ENCODE assay signal across 11 cellular contexts in genomic region chr19:46132508-46133100, GRCh38. TPM values are rescaled to one million over a fixed set of nuclear protein-coding genes. Genes with fewer than 3 reads are reported as not detected.
DNase-seq lines count a peak whose midpoint lies in the region; ATAC-seq and TF ChIP-seq lines count a peak whose summit lies in the region.
"Had no signal": no experiment of that assay in that cellular context is flagged by ENCODE, and none has a peak within 500 bp of the region (broad histone marks: within the 10 kb centered on the region; RNA-seq: fewer than 3 reads in every experiment).

No MANE protein-coding gene starts in this region.

- intact Hi-C loops in breast epithelium (cut with DNase I; ENCODE audit: low total_unique reads) (no loop called here), left lung (cut with DNase I) (no loop called here), spleen (cut with DNase I; ENCODE audit: low total_unique reads) (no loop called here)

- H3K27me3 ChIP-seq in breast epithelium (no peaks in the 10 kb centered on the region), left lung (peaks cover 0 to 4% of the 10 kb centered on the region in 2 donors), spleen (replicated peaks in 1 of 7) (peaks cover 0 to 8% (median 0%) of the 10 kb centered on the region in 7 donors)
- H3K27me3 ChIP-seq in CD8-positive, alpha-beta memory T cell (ENCODE audit: insufficient read depth, low read length, poor library complexity, severe bottlenecking): no peaks in the 10 kb centered on the region

- WGBS in spleen, 5 donors: 54 to 81% (median 75%) methylated on average over 4 of the region's 4 CpGs

- DNase-seq in HT-29 (ENCODE audit: low spot score) (peak; percentile 18), breast epithelium (ENCODE audit: low spot score in 2 of 2) (no peak), left lung (no peak), spleen (no peak), G401 (ENCODE audit: low spot score) (no peak)
- DNase-seq in natural killer cell treated with Interleukin-12 subunit alpha and Interleukin-12 subunit beta and Interleukin-15 and Interleukin-18, amount 100 ng/mL, for 72 hours (ENCODE audit: low spot score): no peak
- no peak for DNase-seq in CD8-positive, alpha-beta memory T cell
- DNase-seq: activated T-cell treated with anti-CD3 and anti-CD28 coated beads, Interleukin-2, amount 50 U/mL, for 1 hour; stimulated activated CD4-positive, alpha-beta T cell treated with anti-CD3 and anti-CD28 coated beads, Interleukin-15, amount 100 ng/mL, for 24 hours had no signal

- H3K4me3 Mint-ChIP-seq in natural killer cell treated with Interleukin-12 subunit alpha and Interleukin-12 subunit beta and Interleukin-15 and Interleukin-18, amount 100 ng/mL, for 72 hours: no peak overlapping the region
- H3K4me3 Mint-ChIP-seq in CD8-positive, alpha-beta memory T cell: no peak overlapping the region
- H3K4me3 Mint-ChIP-seq: stimulated activated naive CD8-positive, alpha-beta T cell treated with anti-CD3 and anti-CD28 coated beads, Interleukin-15, Interleukin-2, amounts not matched to agents 100 ng/mL and 50 ng/mL, for 24 hours had no signal

- peak overlapping the region; percentile 89 to 92 for H3K27ac ChIP-seq in breast epithelium
- peak overlapping the region; percentile 61 to 65 for H3K27ac ChIP-seq in left lung
- peak overlapping the region in 7 of 8 donors; percentile 29 to 80 (median 70) for H3K27ac ChIP-seq in spleen
- H3K27ac ChIP-seq in CD8-positive, alpha-beta memory T cell (ENCODE audit: low read depth, low read length): no peak overlapping the region

- no peaks in the 10 kb centered on the region for H3K9me3 ChIP-seq in breast epithelium
- no peaks in the 10 kb centered on the region for H3K9me3 ChIP-seq in left lung
- H3K9me3 ChIP-seq in spleen: no peaks in the 10 kb centered on the region
- no peaks in the 10 kb centered on the region for H3K9me3 ChIP-seq in CD8-positive, alpha-beta memory T cell (ENCODE audit: low read length)

- in situ Hi-C loops in G401 (cut with HindIII; ENCODE audit: low sequenced_read_pairs): no loop called here

- TF ChIP-seq POLR2A in breast epithelium (IDR thresholded peaks at IDR 0.05): no peak
- TF ChIP-seq POLR2A in spleen (IDR thresholded peaks at IDR 0.05): no peak

- H3K4me3 ChIP-seq in breast epithelium (peak overlapping the region in 1 of 3 donors; percentile 16), left lung (no peak overlapping the region), spleen (no peak overlapping the region)
- no peak overlapping the region for H3K4me3 ChIP-seq in CD8-positive, alpha-beta memory T cell (ENCODE audit: low read length)

- CTCF ChIA-PET in CD8-positive, alpha-beta memory T cell (lab: Charles Lee): no interaction called here

- H3K36me3 Mint-ChIP-seq in natural killer cell treated with Interleukin-12 subunit alpha and Interleukin-12 subunit beta and Interleukin-15 and Interleukin-18, amount 100 ng/mL, for 72 hours: no peaks in the 10 kb centered on the region
- H3K36me3 Mint-ChIP-seq in CD8-positive, alpha-beta memory T cell: no peaks in the 10 kb centered on the region

- no peaks in the 10 kb centered on the region for H3K9me3 Mint-ChIP-seq in natural killer cell treated with Interleukin-12 subunit alpha and Interleukin-12 subunit beta and Interleukin-15 and Interleukin-18, amount 100 ng/mL, for 72 hours
- H3K9me3 Mint-ChIP-seq in CD8-positive, alpha-beta memory T cell: no peaks in the 10 kb centered on the region
- H3K9me3 Mint-ChIP-seq: stimulated activated naive CD8-positive, alpha-beta T cell treated with anti-CD3 and anti-CD28 coated beads, Interleukin-15, Interleukin-2, amounts not matched to agents 100 ng/mL and 50 ng/mL, for 24 hours had no signal

- H3K27ac Mint-ChIP-seq in natural killer cell treated with Interleukin-12 subunit alpha and Interleukin-12 subunit beta and Interleukin-15 and Interleukin-18, amount 100 ng/mL, for 72 hours: no peak overlapping the region
- H3K27ac Mint-ChIP-seq in CD8-positive, alpha-beta memory T cell: no peak overlapping the region
- H3K27ac Mint-ChIP-seq: stimulated activated naive CD8-positive, alpha-beta T cell treated with anti-CD3 and anti-CD28 coated beads, Interleukin-15, Interleukin-2, amounts not matched to agents 100 ng/mL and 50 ng/mL, for 24 hours had no signal

- ATAC-seq in left lung (no peak), HG03342 (IDR thresholded peaks at IDR 0.05; ENCODE audit: unreplicated experiment) (no peak)
- no peak for ATAC-seq in natural killer cell treated with Interleukin-12 subunit alpha and Interleukin-12 subunit beta and Interleukin-15 and Interleukin-18, amount 100 ng/mL, for 72 hours

- peaks cover 44 to 78% of the 10 kb centered on the region in 2 donors for H3K27me3 Mint-ChIP-seq in natural killer cell treated with Interleukin-12 subunit alpha and Interleukin-12 subunit beta and Interleukin-15 and Interleukin-18, amount 100 ng/mL, for 72 hours
- H3K27me3 Mint-ChIP-seq in CD8-positive, alpha-beta memory T cell: peaks cover 18 to 83% of the 10 kb centered on the region in 2 donors

- POLR2A ChIA-PET in CD8-positive, alpha-beta memory T cell (lab: Charles Lee): interaction anchor here (0.6 kb wide), 1 partner anchor 777 kb away, joined by 3 read pairs; no protein-coding TSS in a partner anchor

- H3K36me3 ChIP-seq in breast epithelium: no peaks in the 10 kb centered on the region
- no peaks in the 10 kb centered on the region for H3K36me3 ChIP-seq in left lung
- H3K36me3 ChIP-seq in spleen: no peaks in the 10 kb centered on the region
- H3K36me3 ChIP-seq in CD8-positive, alpha-beta memory T cell (ENCODE audit: insufficient read depth, low read length): no peaks in the 10 kb centered on the region

- no peaks in the 10 kb centered on the region for H3K4me1 Mint-ChIP-seq in natural killer cell treated with Interleukin-12 subunit alpha and Interleukin-12 subunit beta and Interleukin-15 and Interleukin-18, amount 100 ng/mL, for 72 hours (ENCODE audit: low read depth in 2 of 2)
- no peaks in the 10 kb centered on the region for H3K4me1 Mint-ChIP-seq in CD8-positive, alpha-beta memory T cell

- TF ChIP-seq CTCF in breast epithelium (IDR thresholded peaks at IDR 0.05): no peak
- no peak for TF ChIP-seq CTCF in left lung (IDR thresholded peaks at IDR 0.05)
- no peak for TF ChIP-seq CTCF in spleen (IDR thresholded peaks at IDR 0.05 in 8 of 11, conservative IDR thresholded peaks at IDR 0.05 in 3 of 11)

- H3K4me1 ChIP-seq in breast epithelium (no peaks in the 10 kb centered on the region), left lung (peaks cover 5 to 7% of the 10 kb centered on the region in 2 donors), spleen (peaks cover 0 to 9% (median 1%) of the 10 kb centered on the region in 6 donors)
- no peaks in the 10 kb centered on the region for H3K4me1 ChIP-seq in CD8-positive, alpha-beta memory T cell (ENCODE audit: insufficient read depth, low read length)

RNA-seq across cellular contexts. Expression of gene IGFL3, which starts 8.1 kb away (rescaled TPM):
- total RNA-seq in HT-29 (2014; rRNA removed; shearing (Covaris generic)): not detected in 2 replicates
- total RNA-seq in breast epithelium (not detected), left lung (not detected), spleen (not detected)
- polyA plus RNA-seq in spleen: not detected
- total RNA-seq in natural killer cell treated with Interleukin-12 subunit alpha and Interleukin-12 subunit beta and Interleukin-15 and Interleukin-18, amount 100 ng/mL, for 72 hours: not detected
- total RNA-seq in CD8-positive, alpha-beta memory T cell: not detected
- not detected for polyA plus RNA-seq in CD8-positive, alpha-beta memory T cell
- total RNA-seq in G401 (2014; rRNA removed; shearing (Covaris generic)): 0.49 and 0.75 TPM in 2 replicates

RNA-seq across cellular contexts. Expression of gene IGFL2, which starts 15.4 kb away (rescaled TPM):
- 1.1 and 1.6 TPM in 2 replicates for total RNA-seq in HT-29 (2014; rRNA removed; shearing (Covaris generic))
- not detected for total RNA-seq in breast epithelium
- total RNA-seq in left lung: 1 to 10 TPM in 1 of 2 donors, not detected in 1; 1.8 TPM
- total RNA-seq in spleen: not detected
- polyA plus RNA-seq in spleen: not detected
- total RNA-seq in natural killer cell treated with Interleukin-12 subunit alpha and Interleukin-12 subunit beta and Interleukin-15 and Interleukin-18, amount 100 ng/mL, for 72 hours: not detected
- total RNA-seq in CD8-positive, alpha-beta memory T cell: not detected
- polyA plus RNA-seq in CD8-positive, alpha-beta memory T cell: not detected
- 0.47 TPM in 1 of 2 replicates, not detected in the other for total RNA-seq in G401 (2014; rRNA removed; shearing (Covaris generic))
